Comparison of ENCODE assay signal across 8 cellular contexts in genomic region chr1:33257388-33257758, GRCh38. TPM values are rescaled to one million over a fixed set of nuclear protein-coding genes. Genes with fewer than 3 reads are reported as not detected.
DNase-seq lines count a peak whose midpoint lies in the region; ATAC-seq and TF ChIP-seq lines count a peak whose summit lies in the region.

No MANE protein-coding gene starts in this region.

- peaks cover 0 to 6% (median 2%) of the 10 kb centered on the region in 5 donors for H3K36me3 Mint-ChIP-seq in naive thymus-derived CD4-positive, alpha-beta T cell

- H3K4me1 ChIP-seq in colonic mucosa = peaks cover 13% of the 10 kb centered on the region
- H3K4me1 ChIP-seq in naive thymus-derived CD4-positive, alpha-beta T cell (ENCODE audit: control insufficient read depth in 2 of 2, insufficient read depth in 2 of 2, low read length in 2 of 2) = peaks cover 16 to 32% of the 10 kb centered on the region in 2 donors

- peak overlapping the region; percentile 56 to 99 (median 97) for H3K27ac Mint-ChIP-seq in naive thymus-derived CD4-positive, alpha-beta T cell

- no peaks in the 10 kb centered on the region for H3K27me3 Mint-ChIP-seq in naive thymus-derived CD4-positive, alpha-beta T cell

- intact Hi-C loops in colonic mucosa (cut with DNase I) = no loop called here
- intact Hi-C loops in naive thymus-derived CD4-positive, alpha-beta T cell (cut with micrococcal nuclease) = loop anchor here (2.0 to 10.0 kb wide), 7 partner anchors 21 to 607 kb away; partner anchors contain the start of genes RBBP4 (in 2 of the 2), TRIM62 (in 2 of the 2), ZBTB8OS (in 2 of the 2) and AZIN2 (in 1 of the 2)

- POLR2A ChIA-PET in naive thymus-derived CD4-positive, alpha-beta T cell (lab: Charles Lee) = interaction anchor here (0.7 to 1.8 kb wide), 4 partner anchors 76 to 225 kb away, joined by 3 to 9 read pairs (median 4); no protein-coding TSS in a partner anchor

- H3K36me3 ChIP-seq in KOPT-K1 (ENCODE audit: insufficient read depth, low read length) (peaks cover 17% of the 10 kb centered on the region; the same call in 1 of the 2 replicates), colonic mucosa (no peaks in the 10 kb centered on the region)
- peaks cover 0 to 3% (median 0%) of the 10 kb centered on the region in 3 experiments for H3K36me3 ChIP-seq in naive thymus-derived CD4-positive, alpha-beta T cell (ENCODE audit: control insufficient read depth in 2 of 3, insufficient read depth in 3 of 3, low read length in 3 of 3)

- H3K4me3 ChIP-seq in AG10803 (ENCODE audit: low read length) (peak overlapping the region; percentile 78), colonic mucosa (peak overlapping the region; percentile 67)
- H3K4me3 ChIP-seq in naive thymus-derived CD4-positive, alpha-beta T cell (ENCODE audit: low read length) = peak overlapping the region; percentile 84

- H3K4me3 Mint-ChIP-seq in naive thymus-derived CD4-positive, alpha-beta T cell = peak overlapping the region; percentile 97 to 100 (median 99)

- H3K9me3 ChIP-seq in KOPT-K1 (ENCODE audit: insufficient read depth, low read length, poor library complexity, severe bottlenecking) (no peaks in the 10 kb centered on the region), colonic mucosa (no peaks in the 10 kb centered on the region)
- no peaks in the 10 kb centered on the region for H3K9me3 ChIP-seq in naive thymus-derived CD4-positive, alpha-beta T cell (ENCODE audit: control insufficient read depth in 2 of 3, low read length in 3 of 3)

- DNase-seq in AG10803 (ENCODE audit: low read depth) (no peak), colonic mucosa (peak; percentile 26), NCI-H2029 treated with DMSO at 0.1 percent for 48 hours (lab: John Stamatoyannopoulos, UW) (no peak), T1000 (lab: John Stamatoyannopoulos, UW) (no peak)
- DNase-seq in naive thymus-derived CD4-positive, alpha-beta T cell = no peak

- TF ChIP-seq CTCF in AG10803 (conservative IDR thresholded peaks at IDR 0.05; ENCODE audit: low read length) = no peak
- TF ChIP-seq CTCF in colonic mucosa (IDR thresholded peaks at IDR 0.05) = no peak

- peaks cover 31 to 50% (median 45%) of the 10 kb centered on the region in 7 donors for H3K4me1 Mint-ChIP-seq in naive thymus-derived CD4-positive, alpha-beta T cell

- H3K27ac ChIP-seq in KOPT-K1 (ENCODE audit: low read depth, low read length, poor library complexity, severe bottlenecking) = peak overlapping the region; percentile 72
- peak overlapping the region; percentile 65 for H3K27ac ChIP-seq in colonic mucosa
- peak overlapping the region; percentile 74 for H3K27ac ChIP-seq in naive thymus-derived CD4-positive, alpha-beta T cell (ENCODE audit: low read depth, low read length)

- no peak for ATAC-seq in naive thymus-derived CD4-positive, alpha-beta T cell
- ATAC-seq in HG02588 (IDR thresholded peaks at IDR 0.05; ENCODE audit: unreplicated experiment) (no peak), GM18867 (IDR thresholded peaks at IDR 0.05; ENCODE audit: unreplicated experiment) (no peak)

- no peaks in the 10 kb centered on the region for H3K27me3 ChIP-seq in colonic mucosa
- H3K27me3 ChIP-seq in naive thymus-derived CD4-positive, alpha-beta T cell (ENCODE audit: control insufficient read depth in 2 of 2, insufficient read depth in 2 of 2, low read length in 2 of 2) = no peaks in the 10 kb centered on the region

- CTCF ChIA-PET in naive thymus-derived CD4-positive, alpha-beta T cell (lab: Charles Lee) = interaction anchor here (0.7 kb wide), 1 partner anchor 311 kb away, joined by 6 read pairs; no protein-coding TSS in a partner anchor

- H3K9me3 Mint-ChIP-seq in naive thymus-derived CD4-positive, alpha-beta T cell = no peaks in the 10 kb centered on the region

- peak overlapping the region; percentile 46 to 64 for H3K9ac ChIP-seq in colonic mucosa (ENCODE audit: low read depth in 2 of 2, low read length in 2 of 2)

RNA-seq across cellular contexts. Expression of gene ZNF362, which starts 1.1 kb away (rescaled TPM):
- 1 to 10 TPM; 8.9 to 9.8 TPM for total RNA-seq in colonic mucosa
- 10 to 100 TPM; 24.7 to 30.5 (median 27.0) TPM for total RNA-seq in naive thymus-derived CD4-positive, alpha-beta T cell
- polyA plus RNA-seq in naive thymus-derived CD4-positive, alpha-beta T cell = 10 to 100 TPM; 17.2 to 30.0 TPM
